ENCODE assay signal across 21 cellular contexts in the genomic region with DNA sequence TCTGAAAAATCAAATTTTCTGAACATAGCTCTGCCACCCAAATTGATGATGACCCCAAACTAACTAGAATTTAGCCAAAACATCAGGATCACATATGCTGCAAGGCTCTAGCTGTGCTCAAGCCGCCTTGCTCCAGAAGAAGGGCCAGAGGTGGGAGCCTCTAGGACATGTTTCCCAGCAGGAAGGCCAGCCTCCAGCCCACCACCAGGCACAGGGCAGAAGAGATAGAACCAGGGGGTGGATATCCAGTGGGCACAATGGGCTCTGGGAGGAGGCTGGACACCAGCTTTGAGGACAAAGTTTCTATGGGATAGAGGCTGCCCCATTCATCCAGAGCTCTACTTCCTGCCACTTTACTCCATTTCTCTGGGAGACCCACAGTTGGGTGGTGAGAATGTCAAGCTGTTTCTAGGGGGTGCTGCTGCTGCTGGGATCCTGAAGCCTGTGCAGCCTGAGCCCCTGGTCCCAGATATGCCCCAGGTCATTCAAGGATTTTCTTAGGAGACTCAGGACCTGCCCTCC.
"Had no signal": no experiment of that assay in that cellular context is flagged by ENCODE, and none has a peak within 500 bp of the region (broad histone marks: within the 10 kb centered on the region; RNA-seq: fewer than 3 reads in every experiment).

No MANE protein-coding gene starts in this region.

- H3K4me1 Mint-ChIP-seq: activated naive CD4-positive, alpha-beta T cell treated with anti-CD3 and anti-CD28 coated beads, Interleukin-2, amount 50 U/mL, for 24 hours; T-helper 17 cell had no signal

- DNase-seq: activated CD4-positive, alpha-beta T cell treated with anti-CD3 and anti-CD28 coated beads for 48 hours; activated CD4-positive, alpha-beta T cell treated with anti-CD3 and anti-CD28 coated beads, Interleukin-2, amount 50 U/mL, for 4 hours; activated CD4-positive, CD25-positive, alpha-beta regulatory T cell treated with anti-CD3 and anti-CD28 coated beads, Interleukin-2, amount 50 U/mL, for 72 hours; activated CD8-positive, alpha-beta T cell treated with anti-CD3 and anti-CD28 coated beads, Interleukin-2, amount 10 ng/mL, durations not matched to agents 7 days and 5 days; activated effector memory CD4-positive, alpha-beta T cell treated with Interleukin-2 at 50 U/mL for 16 hours; activated naive CD4-positive, alpha-beta T cell; KG1; MV-4-11; NCI-H1105; NCI-H1436; NCI-H1694 treated with DMSO at 0.1 percent for 48 hours; NCI-H2029 treated with DMSO at 0.1 percent for 48 hours; NCI-H446; NCI-H524; SIG-M5; T-helper 17 cell; T-helper 9 cell had no signal

- H3K36me3 Mint-ChIP-seq: activated naive CD4-positive, alpha-beta T cell treated with anti-CD3 and anti-CD28 coated beads, Interleukin-2, amount 50 U/mL, for 24 hours; brain; IgD-negative memory B cell; WTC11 had no signal

- H3K4me3 Mint-ChIP-seq: activated CD8-positive, alpha-beta T cell treated with anti-CD3 and anti-CD28 coated beads, Interleukin-2, amount 10 ng/mL, durations not matched to agents 7 days and 5 days; activated naive CD4-positive, alpha-beta T cell treated with anti-CD3 and anti-CD28 coated beads, Interleukin-2, amount 50 U/mL, for 24 hours; brain; IgD-negative memory B cell; T-helper 17 cell; WTC11 had no signal

- H3K9me3 Mint-ChIP-seq: activated naive CD4-positive, alpha-beta T cell treated with anti-CD3 and anti-CD28 coated beads, Interleukin-2, amount 50 U/mL, for 24 hours; IgD-negative memory B cell had no signal

- ATAC-seq: activated CD8-positive, alpha-beta T cell treated with anti-CD3 and anti-CD28 coated beads, Interleukin-2, amount 10 ng/mL, durations not matched to agents 7 days and 5 days; T-helper 17 cell; WTC11 had no signal

- H3K27ac Mint-ChIP-seq: activated CD8-positive, alpha-beta T cell treated with anti-CD3 and anti-CD28 coated beads, Interleukin-2, amount 10 ng/mL, durations not matched to agents 7 days and 5 days; activated naive CD4-positive, alpha-beta T cell treated with anti-CD3 and anti-CD28 coated beads, Interleukin-2, amount 50 U/mL, for 24 hours; IgD-negative memory B cell; T-helper 17 cell; WTC11 had no signal
